Comparison of ENCODE assay signal across 10 cellular contexts in genomic region chr14:23694085-23694975, GRCh38. TPM values are rescaled to one million over a fixed set of nuclear protein-coding genes. Genes with fewer than 3 reads are reported as not detected.
DNase-seq lines count a peak whose midpoint lies in the region; ATAC-seq, FAIRE-seq and TF ChIP-seq lines count a peak whose summit lies in the region.
"Had no signal": no experiment of that assay in that cellular context is flagged by ENCODE, and none has a peak within 500 bp of the region (broad histone marks: within the 10 kb centered on the region; RNA-seq: fewer than 3 reads in every experiment).

No MANE protein-coding gene starts in this region.

- no peaks in the 10 kb centered on the region for H4K20me1 ChIP-seq in HepG2 (ENCODE audit: insufficient read depth, low read length)

- TF ChIP-seq EP300 in HepG2 (IDR thresholded peaks at IDR 0.05; ENCODE audit: low read depth in 2 of 2, low read length in 2 of 2) (peak; percentile 34 to 76; a peak in 3 of 4 replicates), HepG2 (CRISPR knock-in tag; IDR thresholded peaks at IDR 0.05; ENCODE audit: borderline replicate concordance) (peak; percentile 32; the same call in 1 of the 2 replicates)

- H3K4me2 ChIP-seq in HepG2 (ENCODE audit: low read depth, low read length): peak overlapping the region; percentile 84

- DNase-seq in DMS79 treated with DMSO at 0.1 percent for 48 hours (lab: John Stamatoyannopoulos, UW) (peak; percentile 95), LoVo (ENCODE audit: low spot score) (peak; percentile 77), bronchial epithelial cell (ENCODE audit: low read depth) (peak; percentile 57), HepG2 (ENCODE audit: low spot score) (peak; percentile 70), vagina (ENCODE audit: extremely low spot score in 2 of 2) (no peak), T1000 (lab: John Stamatoyannopoulos, UW) (no peak), HAP-1 (ENCODE audit: low spot score in 2 of 2) (no peak)
- DNase-seq: MM.1S had no signal

- TF ChIP-seq CTCF in bronchial epithelial cell (IDR thresholded peaks at IDR 0.05; ENCODE audit: insufficient read depth, low read length, severe bottlenecking) (no peak), HepG2 (CRISPR knock-in tag; IDR thresholded peaks at IDR 0.05) (no peak), vagina (IDR thresholded peaks at IDR 0.05) (no peak)

- peaks cover 10% of the 10 kb centered on the region; the same call in 1 of the 2 replicates for H3K9me3 ChIP-seq in HepG2 (ENCODE audit: low read length)
- no peaks in the 10 kb centered on the region for H3K9me3 ChIP-seq in vagina
- H3K9me3 ChIP-seq in HAP-1: no peaks in the 10 kb centered on the region; the same call in 1 of the 2 replicates

- TSS peak; percentile 88 for BruUV-seq in HepG2 (replicated peaks; lab: Mats Ljungman, UMichigan)

- 10% methylated on average over 9 of the region's 9 CpGs for WGBS in HepG2 (ENCODE audit: low lambda C conversion rate)

- H3K9ac ChIP-seq in HepG2 (ENCODE audit: insufficient read depth, low read depth, low read length): peak overlapping the region; percentile 63

- TF ChIP-seq POLR2A in HepG2 (IDR thresholded peaks at IDR 0.05; ENCODE audit: insufficient read depth in 1 of 2, low read depth in 2 of 2, low read length in 2 of 2) (no peak), vagina (IDR thresholded peaks at IDR 0.05) (no peak)

- ATAC-seq in HepG2 (peak; percentile 76), HG02610 (IDR thresholded peaks at IDR 0.05; ENCODE audit: unreplicated experiment) (no peak)

- H3K4me3 ChIP-seq in bronchial epithelial cell (ENCODE audit: low read depth, low read length) (no peak overlapping the region), HepG2 (replicated peaks in 1 of 3; ENCODE audit: insufficient read depth in 1 of 3, low read depth in 2 of 3, low read length in 3 of 3) (peak overlapping the region; percentile 14 to 43 (median 25); a peak in 5 of 6 replicates), vagina (peak overlapping the region in 1 of 2 donors; percentile 41), HAP-1 (no peak overlapping the region)
- H3K4me3 ChIP-seq: lung had no signal

- peaks cover 65% of the 10 kb centered on the region for H3K4me1 ChIP-seq in HepG2 (ENCODE audit: insufficient read depth, low read length)
- peaks cover 8% of the 10 kb centered on the region for H3K4me1 ChIP-seq in vagina
- no peaks in the 10 kb centered on the region for H3K4me1 ChIP-seq in HAP-1

- H3K36me3 ChIP-seq in bronchial epithelial cell (ENCODE audit: control insufficient read depth, insufficient read depth, low read length) (no peaks in the 10 kb centered on the region), HepG2 (replicated peaks in 1 of 2; ENCODE audit: control insufficient read depth in 1 of 2, insufficient read depth in 2 of 2, low read length in 2 of 2) (no peaks in the 10 kb centered on the region), vagina (no peaks in the 10 kb centered on the region), HAP-1 (replicated peaks) (no peaks in the 10 kb centered on the region)

- H3K27ac ChIP-seq in HepG2 (ENCODE audit: extremely low read length, insufficient read depth, low read length) (peak overlapping the region; percentile 37), vagina (no peak overlapping the region)

- peak; percentile 43 for FAIRE-seq in bronchial epithelial cell (lab: Jason Lieb, UNC)
- FAIRE-seq in HepG2 (lab: Jason Lieb, UNC): no peak

- TF ChIP-seq RAD21 in HepG2 (CRISPR knock-in tag; IDR thresholded peaks at IDR 0.05): no peak

- POLR2A ChIA-PET in HepG2 (lab: Yijun Ruan, JAX): interaction anchor here (0.7 to 5.4 kb wide), 31 partner anchors 10 to 716 kb away, joined by 3 to 60 read pairs (median 5); partner anchors contain the start of genes DCAF11, DHRS2, DHRS4 and EMC9

- in situ Hi-C loops in HepG2 (cut with HindIII; ENCODE audit: extremely low pct_ligation_motif_present, low pct_unique_long_range_greater_than_20kb) (no loop called here), HAP-1 (cut with MboI; ENCODE audit: low sequenced_read_pairs) (no loop called here)

- peak overlapping the region; percentile 62 for H2AFZ ChIP-seq in HepG2 (ENCODE audit: low read length)

- intact Hi-C loops in HepG2 (cut with micrococcal nuclease; ENCODE audit: unreplicated experiment): loop anchor here (10.0 kb wide), 1 partner anchor 1800 kb away; no protein-coding TSS in a partner anchor
- intact Hi-C loops in vagina (cut with DNase I): no loop called here

- no peaks in the 10 kb centered on the region for H3K79me2 ChIP-seq in HepG2 (ENCODE audit: insufficient read depth, low read length)

- no peaks in the 10 kb centered on the region for H3K27me3 ChIP-seq in bronchial epithelial cell (ENCODE audit: control insufficient read depth, insufficient read depth, low read length)
- H3K27me3 ChIP-seq in HepG2 (ENCODE audit: control insufficient read depth in 1 of 2, insufficient read depth in 2 of 2, low read length in 2 of 2): no peaks in the 10 kb centered on the region
- H3K27me3 ChIP-seq in vagina: no peaks in the 10 kb centered on the region
- H3K27me3 ChIP-seq in HAP-1 (ENCODE audit: low read depth): peaks cover 7% of the 10 kb centered on the region; the same call in 1 of the 2 replicates

- CTCF ChIA-PET in HepG2 (lab: Yijun Ruan, JAX; ENCODE audit: low intra/inter-chr PET ratio, low total read pairs): no interaction called here

TF ChIP-seq in HepG2, 621 proteins besides CTCF, POLR2A, EP300 and RAD21 (continues in another document):
- TF ChIP-seq CEBPG (CRISPR knock-in tag; IDR thresholded peaks at IDR 0.05) (peak; percentile 99), ZNF160 (CRISPR knock-in tag; IDR thresholded peaks at IDR 0.05) (no peak), ZNF556 (CRISPR knock-in tag; IDR thresholded peaks at IDR 0.05; ENCODE audit: borderline replicate concordance) (no peak), ATF7 (IDR thresholded peaks at IDR 0.05) (no peak), ATF7 (CRISPR knock-in tag; IDR thresholded peaks at IDR 0.05) (no peak), ZNF749 (CRISPR knock-in tag; IDR thresholded peaks at IDR 0.05; ENCODE audit: borderline replicate concordance) (no peak; the same call in 1 of the 2 replicates), YEATS2 (CRISPR knock-in tag; IDR thresholded peaks at IDR 0.05; ENCODE audit: borderline replicate concordance) (no peak), ZNF235 (CRISPR knock-in tag; IDR thresholded peaks at IDR 0.05; ENCODE audit: borderline replicate concordance) (no peak), ZNF564 (CRISPR knock-in tag; IDR thresholded peaks at IDR 0.05) (0 out of 2 replicates have a peak, but pooled peaks have one; percentile 58), ZNF747 (CRISPR knock-in tag; IDR thresholded peaks at IDR 0.05; ENCODE audit: borderline replicate concordance) (no peak), MZF1 (CRISPR knock-in tag; IDR thresholded peaks at IDR 0.05; ENCODE audit: borderline replicate concordance) (no peak), REPIN1 (CRISPR knock-in tag; IDR thresholded peaks at IDR 0.05; ENCODE audit: borderline replicate concordance, low read depth) (peak; percentile 86), KDM6A (CRISPR knock-in tag; IDR thresholded peaks at IDR 0.05; ENCODE audit: low read depth) (no peak), ZNF569 (CRISPR knock-in tag; IDR thresholded peaks at IDR 0.05; ENCODE audit: borderline replicate concordance) (no peak), HMGXB4 (CRISPR knock-in tag; IDR thresholded peaks at IDR 0.05; ENCODE audit: borderline replicate concordance in 1 of 2, low read depth in 1 of 2) (no peak), PHF20 (CRISPR knock-in tag; IDR thresholded peaks at IDR 0.05) (no peak), ZNF274 (CRISPR knock-in tag; IDR thresholded peaks at IDR 0.05) (0 out of 2 replicates have a peak, but pooled peaks have one; percentile 19), ZNF547 (CRISPR knock-in tag; IDR thresholded peaks at IDR 0.05) (peak; percentile 39; the same call in 1 of the 2 replicates)

RNA-seq across cellular contexts. Expression of gene DHRS2, which starts 58.2 kb away (rescaled TPM):
- not detected in 2 replicates for total RNA-seq in bronchial epithelial cell
- 2,867 and 3,021 TPM in 2 replicates for total RNA-seq in HepG2 (2016; rRNA removed; fragmentation: Illumina TruSeq; extraction: Trizol)
- total RNA-seq in HepG2 (2016; cell fraction: cytosol; rRNA removed; fragmentation: Illumina TruSeq; extraction: Trizol; ENCODE audit: low read depth): 582 and 659 TPM in 2 replicates
- total RNA-seq in HepG2 (2016; cell fraction: insoluble cytoplasmic fraction; rRNA removed; fragmentation: Illumina TruSeq; extraction: Trizol): 2,776 and 3,102 TPM in 2 replicates
- 925 and 1,194 TPM in 2 replicates for total RNA-seq in HepG2 (2016; cell fraction: membrane; rRNA removed; fragmentation: Illumina TruSeq; extraction: Trizol)
- total RNA-seq in HepG2 (2016; cell fraction: nucleus; rRNA removed; fragmentation: Illumina TruSeq; extraction: Trizol): 2,259 and 2,462 TPM in 2 replicates
- polyA plus RNA-seq in HepG2 (2011; rRNA removed): 1,596 and 1,621 TPM in 2 replicates
- 1,194 and 1,328 TPM in 2 replicates for polyA plus RNA-seq in HepG2 (2011; cell fraction: cytosol; rRNA removed)
- 2,740 and 3,322 TPM in 2 replicates for polyA plus RNA-seq in HepG2 (2011; cell fraction: nucleus; rRNA removed)
- 740 and 1,093 TPM in 2 replicates for polyA plus RNA-seq in HepG2 (2012)
- polyA plus RNA-seq in HepG2 (2016; cell fraction: cytosol; fragmentation: Illumina TruSeq; extraction: Trizol; ENCODE audit: low read depth): 288 and 375 TPM in 2 replicates
- 2,577 and 2,685 TPM in 2 replicates for polyA plus RNA-seq in HepG2 (2016; cell fraction: insoluble cytoplasmic fraction; fragmentation: Illumina TruSeq; extraction: Trizol; ENCODE audit: low read depth)
- 518 and 720 TPM in 2 replicates for polyA plus RNA-seq in HepG2 (2016; cell fraction: membrane; fragmentation: Illumina TruSeq; extraction: Trizol; ENCODE audit: low read depth)
- polyA plus RNA-seq in HepG2 (2016; cell fraction: nucleus; fragmentation: Illumina TruSeq; extraction: Trizol; ENCODE audit: insufficient read depth, low read depth): 3,957 and 4,035 TPM in 2 replicates
- 4.9 and 1,419 TPM in 2 replicates for polyA minus RNA-seq in HepG2 (2011; rRNA and poly(A)+ RNA removed; ENCODE audit: low replicate concordance)
- polyA minus RNA-seq in HepG2 (2011; cell fraction: cytosol; rRNA and poly(A)+ RNA removed): 390 and 391 TPM in 2 replicates
- polyA minus RNA-seq in HepG2 (2011; cell fraction: nucleus; rRNA and poly(A)+ RNA removed): 1,540 and 1,882 TPM in 2 replicates
- total RNA-seq in vagina: 0.25 TPM

Comparison
In these comparisons a context has a peak if more than half of its experiments do, and no peak if none do; other contexts are left out.
1. DNase-seq: peak in DMS79 treated with DMSO at 0.1 percent for 48 hours (single experiment), LoVo (single experiment), bronchial epithelial cell (single experiment) and HepG2 (single experiment); none in vagina (0 of 2), T1000 (single experiment) and HAP-1 (0 of 2).
2. H3K4me3 ChIP-seq: peak in HepG2 (3 of 3); none in bronchial epithelial cell (single experiment) and HAP-1 (single experiment).
3. RNA of gene DHRS2, which starts 58.2 kb away (total RNA-seq): 582 to 3,102 TPM in HepG2; 0.25 TPM in vagina (single experiment) and not detected in bronchial epithelial cell; every median in the first group is over 100 times any median in the second.